Comparison of ENCODE assay signal across 8 cellular contexts in genomic region chr4:89837385-89837995, GRCh38. TPM values are rescaled to one million over a fixed set of nuclear protein-coding genes. Genes with fewer than 3 reads are reported as not detected.
DNase-seq lines count a peak whose midpoint lies in the region; ATAC-seq and TF ChIP-seq lines count a peak whose summit lies in the region.

No MANE protein-coding gene starts in this region.

- WGBS in gastroesophageal sphincter (ENCODE audit: low coverage in 1 of 2), 2 donors = 1 to 4% methylated on average over 9 to 16 of the region's 30 CpGs

- peak overlapping the region; percentile 3 to 78 (median 68) for H3K27ac ChIP-seq in gastroesophageal sphincter

- no peaks in the 10 kb centered on the region for H3K9me3 ChIP-seq in gastroesophageal sphincter

- no peaks in the 10 kb centered on the region for H3K36me3 ChIP-seq in gastroesophageal sphincter

- TF ChIP-seq CTCF in gastroesophageal sphincter (IDR thresholded peaks at IDR 0.05) = no peak
- no peak for TF ChIP-seq CTCF in neural crest cell (conservative IDR thresholded peaks at IDR 0.05)

- H3K36me3 Mint-ChIP-seq in activated naive CD4-positive, alpha-beta T cell treated with anti-CD3 and anti-CD28 coated beads, Interleukin-2, amount 10 ng/mL, durations not matched to agents 7 days and 5 days = peaks cover 18% of the 10 kb centered on the region
- H3K36me3 Mint-ChIP-seq in neural crest cell (ENCODE audit: low read depth) = peaks cover 6% of the 10 kb centered on the region

- peak; percentile 37 for ATAC-seq in gastroesophageal sphincter
- ATAC-seq in GM21619 (IDR thresholded peaks at IDR 0.05; ENCODE audit: unreplicated experiment) = no peak
- no peak for ATAC-seq in HG03378 (IDR thresholded peaks at IDR 0.05; ENCODE audit: unreplicated experiment)

- no peaks in the 10 kb centered on the region for H3K9me3 Mint-ChIP-seq in activated naive CD4-positive, alpha-beta T cell treated with anti-CD3 and anti-CD28 coated beads, Interleukin-2, amount 10 ng/mL, durations not matched to agents 7 days and 5 days
- no peaks in the 10 kb centered on the region for H3K9me3 Mint-ChIP-seq in neural crest cell

- no peak overlapping the region for H3K27ac Mint-ChIP-seq in activated naive CD4-positive, alpha-beta T cell treated with anti-CD3 and anti-CD28 coated beads, Interleukin-2, amount 10 ng/mL, durations not matched to agents 7 days and 5 days
- peak overlapping the region; percentile 89 for H3K27ac Mint-ChIP-seq in neural crest cell (ENCODE audit: unreplicated experiment)

- H3K4me3 Mint-ChIP-seq in activated naive CD4-positive, alpha-beta T cell treated with anti-CD3 and anti-CD28 coated beads, Interleukin-2, amount 10 ng/mL, durations not matched to agents 7 days and 5 days = peak overlapping the region; percentile 75
- peak overlapping the region; percentile 98 for H3K4me3 Mint-ChIP-seq in neural crest cell

- peaks cover 63% of the 10 kb centered on the region for H3K27me3 Mint-ChIP-seq in activated naive CD4-positive, alpha-beta T cell treated with anti-CD3 and anti-CD28 coated beads, Interleukin-2, amount 10 ng/mL, durations not matched to agents 7 days and 5 days
- H3K27me3 Mint-ChIP-seq in neural crest cell (ENCODE audit: low read depth) = peaks cover 4% of the 10 kb centered on the region

- CTCF ChIA-PET in activated naive CD4-positive, alpha-beta T cell treated with anti-CD3 and anti-CD28 coated beads, Interleukin-2, amount 10 ng/mL, durations not matched to agents 7 days and 5 days (lab: Charles Lee) = interaction anchor here (0.5 kb wide), 1 partner anchor 276 kb away, joined by 3 read pairs; no protein-coding TSS in a partner anchor

- peaks cover 62% of the 10 kb centered on the region for H3K27me3 ChIP-seq in gastroesophageal sphincter

- no peak for TF ChIP-seq EP300 in gastroesophageal sphincter (IDR thresholded peaks at IDR 0.05)

- peak; percentile 10 for DNase-seq in stimulated activated CD4-positive, alpha-beta T cell treated with anti-CD3 and anti-CD28 coated beads, Interleukin-4, amount 100 ng/mL, for 24 hours
- no peak for DNase-seq in stimulated activated CD4-positive, alpha-beta T cell treated with anti-CD3 and anti-CD28 coated beads, Interleukin-1b, Interleukin-23, amount 100 ng/mL, for 48 hours
- peak; percentile 48 for DNase-seq in NCI-H1694 treated with DMSO at 0.1 percent for 48 hours (lab: John Stamatoyannopoulos, UW)
- peak; percentile 51 for DNase-seq in activated naive CD4-positive, alpha-beta T cell treated with anti-CD3 and anti-CD28 coated beads, Interleukin-2, amount 10 ng/mL, durations not matched to agents 7 days and 5 days
- DNase-seq in neural crest cell (ENCODE audit: low read depth, low spot score) = peak; percentile 59

- peaks cover 43% of the 10 kb centered on the region for H3K4me1 Mint-ChIP-seq in activated naive CD4-positive, alpha-beta T cell treated with anti-CD3 and anti-CD28 coated beads, Interleukin-2, amount 10 ng/mL, durations not matched to agents 7 days and 5 days
- peaks cover 37% of the 10 kb centered on the region for H3K4me1 Mint-ChIP-seq in neural crest cell

- H3K4me3 ChIP-seq in gastroesophageal sphincter = peak overlapping the region; percentile 68 to 72

- TF ChIP-seq POLR2A in gastroesophageal sphincter (IDR thresholded peaks at IDR 0.05) = no peak

- H3K4me1 ChIP-seq in gastroesophageal sphincter = peaks cover 0 to 31% (median 0%) of the 10 kb centered on the region in 3 donors

RNA-seq across cellular contexts. Expression of gene SNCA, which starts 0.5 kb away (rescaled TPM):
- total RNA-seq in gastroesophageal sphincter (10 to 100 TPM in 3 of 4 donors, 1 to 10 TPM in 1; 5.0 to 24.4 (median 13.9) TPM), neural crest cell (29.6 and 29.7 TPM in 2 replicates)

RNA-seq across cellular contexts. Expression of gene MMRN1, which starts 57.2 kb away (rescaled TPM):
- 10 to 100 TPM in 3 of 4 donors, 1 to 10 TPM in 1; 1.9 to 75.2 (median 43.5) TPM for total RNA-seq in gastroesophageal sphincter
- 10.7 and 11.7 TPM in 2 replicates for total RNA-seq in neural crest cell
